In genomic region chr5:42767491-42768105, GRCh38 we compare ENCODE assay signal across 9 cellular contexts. TPM values are rescaled to one million over a fixed set of nuclear protein-coding genes. Genes with fewer than 3 reads are reported as not detected.
DNase-seq lines count a peak whose midpoint lies in the region; ATAC-seq and TF ChIP-seq lines count a peak whose summit lies in the region.
"Had no signal": no experiment of that assay in that cellular context is flagged by ENCODE, and none has a peak within 500 bp of the region (broad histone marks: within the 10 kb centered on the region; RNA-seq: fewer than 3 reads in every experiment).

No MANE protein-coding gene starts in this region.

- peak; percentile 62 for ATAC-seq in DND-41 (ENCODE audit: insufficient read depth, low read depth)
- ATAC-seq in activated T-helper 17 cell treated with anti-CD3 and anti-CD28 coated beads, Interleukin-2, amount 50 U/mL, for 72 hours (replicated peaks) = no peak
- ATAC-seq: naive thymus-derived CD4-positive, alpha-beta T cell had no signal

- DNase-seq in DND-41 = no peak
- DNase-seq in epithelial cell of proximal tubule (ENCODE audit: low read depth) = no peak
- DNase-seq in osteocyte (ENCODE audit: extremely low spot score, unreplicated experiment) = no peak
- DNase-seq in GF-D8 (lab: John Stamatoyannopoulos, UW) = no peak
- no peak for DNase-seq in NCI-H226

- H3K27me3 Mint-ChIP-seq in osteocyte (ENCODE audit: unreplicated experiment) = peaks cover 35% of the 10 kb centered on the region
- H3K27me3 Mint-ChIP-seq in activated T-helper 17 cell treated with anti-CD3 and anti-CD28 coated beads, Interleukin-2, amount 50 U/mL, for 72 hours = peaks cover 4% of the 10 kb centered on the region

- H4K20me1 ChIP-seq in DND-41 (ENCODE audit: insufficient read depth, low read length) (no peaks in the 10 kb centered on the region), OCI-LY3 (ENCODE audit: insufficient read depth, low read length) (no peaks in the 10 kb centered on the region)

- H3K36me3 Mint-ChIP-seq in osteocyte (ENCODE audit: unreplicated experiment) = no peaks in the 10 kb centered on the region
- no peaks in the 10 kb centered on the region for H3K36me3 Mint-ChIP-seq in activated T-helper 17 cell treated with anti-CD3 and anti-CD28 coated beads, Interleukin-2, amount 50 U/mL, for 72 hours (ENCODE audit: low read depth)

- H3K9ac ChIP-seq in DND-41 (ENCODE audit: low read depth, low read length) (no peak overlapping the region), OCI-LY3 (ENCODE audit: low read length) (no peak overlapping the region)

- H3K9me3 ChIP-seq in DND-41 (ENCODE audit: insufficient read depth, low read length, severe bottlenecking) (no peaks in the 10 kb centered on the region), HEK293 (ENCODE audit: control insufficient read depth, insufficient read depth, low read depth, low read length) (no peaks in the 10 kb centered on the region), OCI-LY3 (ENCODE audit: insufficient read depth, low read length) (no peaks in the 10 kb centered on the region)

- H3K9me3 Mint-ChIP-seq in osteocyte (ENCODE audit: unreplicated experiment) = peaks cover 4% of the 10 kb centered on the region
- no peaks in the 10 kb centered on the region for H3K9me3 Mint-ChIP-seq in activated T-helper 17 cell treated with anti-CD3 and anti-CD28 coated beads, Interleukin-2, amount 50 U/mL, for 72 hours
- H3K9me3 Mint-ChIP-seq: naive thymus-derived CD4-positive, alpha-beta T cell had no signal

- H3K79me2 ChIP-seq in DND-41 (ENCODE audit: insufficient read depth, low read length) = no peaks in the 10 kb centered on the region
- H3K79me2 ChIP-seq in OCI-LY3 (ENCODE audit: low read length) = no peaks in the 10 kb centered on the region

- no peak overlapping the region for H3K4me2 ChIP-seq in DND-41 (ENCODE audit: insufficient read depth, low read length)
- H3K4me2 ChIP-seq in OCI-LY3 (ENCODE audit: low read length) = no peak overlapping the region

- H3K4me3 ChIP-seq in DND-41 (ENCODE audit: low read depth in 1 of 2, low read length in 2 of 2) = no peak overlapping the region
- no peak overlapping the region for H3K4me3 ChIP-seq in HEK293 (ENCODE audit: low read depth, low read length)
- no peak overlapping the region for H3K4me3 ChIP-seq in OCI-LY3 (ENCODE audit: low read length)
- H3K4me3 ChIP-seq in epithelial cell of proximal tubule (ENCODE audit: low read depth, low read length) = no peak overlapping the region

- H3K27me3 ChIP-seq in DND-41 (ENCODE audit: insufficient read depth, low read length, poor library complexity) = no peaks in the 10 kb centered on the region
- H3K27me3 ChIP-seq in OCI-LY3 (ENCODE audit: low read depth, low read length) = no peaks in the 10 kb centered on the region

- POLR2A ChIA-PET in HEK293 (lab: Yijun Ruan, JAX) = no interaction called here

- no peaks in the 10 kb centered on the region for H3K4me1 Mint-ChIP-seq in osteocyte (ENCODE audit: unreplicated experiment)
- no peaks in the 10 kb centered on the region for H3K4me1 Mint-ChIP-seq in activated T-helper 17 cell treated with anti-CD3 and anti-CD28 coated beads, Interleukin-2, amount 50 U/mL, for 72 hours
- H3K4me1 Mint-ChIP-seq: naive thymus-derived CD4-positive, alpha-beta T cell had no signal

- H3K4me1 ChIP-seq in DND-41 (ENCODE audit: insufficient read depth, low read length) = no peaks in the 10 kb centered on the region
- no peaks in the 10 kb centered on the region for H3K4me1 ChIP-seq in HEK293 (ENCODE audit: control insufficient read depth, insufficient read depth, low read length)
- H3K4me1 ChIP-seq in OCI-LY3 (ENCODE audit: low read length) = no peaks in the 10 kb centered on the region

- H3K4me3 Mint-ChIP-seq in osteocyte (ENCODE audit: unreplicated experiment) = no peak overlapping the region
- H3K4me3 Mint-ChIP-seq in activated T-helper 17 cell treated with anti-CD3 and anti-CD28 coated beads, Interleukin-2, amount 50 U/mL, for 72 hours = no peak overlapping the region
- H3K4me3 Mint-ChIP-seq: naive thymus-derived CD4-positive, alpha-beta T cell had no signal

- H3K27ac ChIP-seq in DND-41 (ENCODE audit: low read length) (no peak overlapping the region), HEK293 (ENCODE audit: extremely low read depth, low read depth, low read length) (no peak overlapping the region), OCI-LY3 (ENCODE audit: low read length) (no peak overlapping the region)

- H2AFZ ChIP-seq in DND-41 (ENCODE audit: low read depth, low read length) = no peak overlapping the region
- no peak overlapping the region for H2AFZ ChIP-seq in OCI-LY3 (ENCODE audit: low read depth, low read length)

- no peak overlapping the region for H3K27ac Mint-ChIP-seq in osteocyte (ENCODE audit: unreplicated experiment)
- no peak overlapping the region for H3K27ac Mint-ChIP-seq in activated T-helper 17 cell treated with anti-CD3 and anti-CD28 coated beads, Interleukin-2, amount 50 U/mL, for 72 hours
- H3K27ac Mint-ChIP-seq: naive thymus-derived CD4-positive, alpha-beta T cell had no signal

- CTCF ChIA-PET in HEK293 (lab: Yijun Ruan, JAX) = interaction anchor here (0.6 to 2.3 kb wide), 38 partner anchors 10 to 917 kb away, joined by 3 to 34 read pairs (median 4); partner anchors contain the start of gene GHR

- TF ChIP-seq CTCF in DND-41 (IDR thresholded peaks at IDR 0.05; ENCODE audit: borderline replicate concordance, extremely low read depth, low read length, poor library complexity, severe bottlenecking) (peak; percentile 59), HEK293 (tag by site-specific recombination; IDR thresholded peaks at IDR 0.05) (no peak), OCI-LY3 (IDR thresholded peaks at IDR 0.05; ENCODE audit: low read depth, low read length) (peak; percentile 50), epithelial cell of proximal tubule (conservative IDR thresholded peaks at IDR 0.05; ENCODE audit: low read depth, low read length) (peak; percentile 54), osteocyte (IDR thresholded peaks at IDR 0.05) (peak; percentile 60)

- H3K36me3 ChIP-seq in DND-41 (ENCODE audit: insufficient read depth, low read length) (no peaks in the 10 kb centered on the region), HEK293 (ENCODE audit: control insufficient read depth in 2 of 2, insufficient read depth in 1 of 2, low read length in 2 of 2) (no peaks in the 10 kb centered on the region), OCI-LY3 (replicated peaks; ENCODE audit: low read depth, low read length) (no peaks in the 10 kb centered on the region)

TF ChIP-seq in HEK293, 187 proteins besides CTCF, POLR2A, EP300 and RAD21:
- TF ChIP-seq ZNF677 (tag by site-specific recombination; IDR thresholded peaks at IDR 0.05) (no peak), ZBTB20 (tag by site-specific recombination; IDR thresholded peaks at IDR 0.05) (0 out of 2 replicates have a peak, but pooled peaks have one; percentile 24), ZNF660 (tag by site-specific recombination; IDR thresholded peaks at IDR 0.05) (0 out of 2 replicates have a peak, but pooled peaks have one; percentile 49), ZNF140 (tag by site-specific recombination; IDR thresholded peaks at IDR 0.05) (no peak), ZNF654 (tag by site-specific recombination; IDR thresholded peaks at IDR 0.05; ENCODE audit: low read depth) (peak; percentile 85), ZNF777 (tag by site-specific recombination; IDR thresholded peaks at IDR 0.05; ENCODE audit: borderline replicate concordance) (no peak)
TF ChIP-seq in HEK293: peak in this region for 3.

RNA-seq across cellular contexts. Expression of gene CCDC152, which starts 11.0 kb away (rescaled TPM):
- 2.7 TPM in 2 replicates for total RNA-seq in epithelial cell of proximal tubule
- total RNA-seq in osteocyte = not detected in 2 replicates
- total RNA-seq in activated T-helper 17 cell treated with anti-CD3 and anti-CD28 coated beads, Interleukin-2, amount 50 U/mL, for 72 hours = 1 to 10 TPM in 1 of 2 donors, under 1 TPM in 1; 0.79 to 2.7 TPM

RNA-seq across cellular contexts. Expression of gene SELENOP, which starts 44.1 kb away (rescaled TPM):
- 2.1 and 11.9 TPM in 2 replicates for total RNA-seq in epithelial cell of proximal tubule
- 55.8 and 70.3 TPM in 2 replicates for total RNA-seq in osteocyte
- total RNA-seq in activated T-helper 17 cell treated with anti-CD3 and anti-CD28 coated beads, Interleukin-2, amount 50 U/mL, for 72 hours = not detected
